26 cellular contexts compared by ENCODE assay signal in genomic region chr14:24282736-24283135, GRCh38. TPM values are rescaled to one million over a fixed set of nuclear protein-coding genes. Genes with fewer than 3 reads are reported as not detected.
"Had no signal": no experiment of that assay in that cellular context is flagged by ENCODE, and none has a peak within 500 bp of the region (broad histone marks: within the 10 kb centered on the region; RNA-seq: fewer than 3 reads in every experiment).

No MANE protein-coding gene starts in this region.

- ATAC-seq: activated CD4-positive, alpha-beta T cell treated with anti-CD3 and anti-CD28 coated beads for 36 hours; activated T-helper 17 cell treated with anti-CD3 and anti-CD28 coated beads, Interleukin-2, amount 50 U/mL, for 72 hours had no signal

- H3K4me1 ChIP-seq: Peyer's patch had no signal

- H3K27ac ChIP-seq: brain microvascular endothelial cell, cardiac muscle cell, Peyer's patch, SK-N-MC, WERI-Rb-1 had no signal

- H3K27me3 ChIP-seq: brain microvascular endothelial cell, cardiac muscle cell, Peyer's patch had no signal

- H3K9me3 ChIP-seq: Peyer's patch had no signal

- DNase-seq: activated CD4-positive, alpha-beta memory T cell treated with anti-CD3 and anti-CD28 coated beads, Interleukin-2, amount 10 ng/mL, durations not matched to agents 7 days and 5 days; activated CD4-positive, alpha-beta T cell treated with anti-CD3 and anti-CD28 coated beads for 36 hours; activated CD4-positive, alpha-beta T cell treated with anti-CD3 and anti-CD28 coated beads, Interleukin-2, amount 50 U/mL, for 1 hour; activated gamma-delta T cell; activated naive CD4-positive, alpha-beta T cell treated with anti-CD3 and anti-CD28 coated beads for 36 hours; activated T-cell treated with anti-CD3 and anti-CD28 coated beads for 4 hours; activated T-cell treated with anti-CD3 and anti-CD28 coated beads, Interleukin-2, amount 50 U/mL, for 48 hours; amygdala; brain microvascular endothelial cell; cerebellar nuclear complex; Kasumi-1; KBM-7; NCI-H1048; NCI-H146; NCI-H187 treated with DMSO at 0.1 percent for 48 hours; NCI-H2171; NCI-H2227 treated with DMSO at 0.1 percent for 48 hours; NCI-H446 treated with DMSO at 0.1 percent for 48 hours; NCI-H526; NCI-H82; Peyer's patch; T-helper 1 cell; WERI-Rb-1 had no signal

- H3K36me3 ChIP-seq: brain microvascular endothelial cell, cardiac muscle cell, Peyer's patch, WERI-Rb-1 had no signal

- H3K4me3 ChIP-seq: cardiac muscle cell, Peyer's patch, SK-N-MC had no signal

RNA-seq across cellular contexts. Expression of gene TGM1, which starts 19.8 kb away (rescaled TPM):
- polyA plus RNA-seq: cardiac muscle cell had no signal

RNA-seq across cellular contexts. Expression of gene CIDEB, which starts 25.0 kb away (rescaled TPM):
- total RNA-seq: cardiac muscle cell had no signal
- polyA plus RNA-seq: cardiac muscle cell had no signal
